In the genomic region with DNA sequence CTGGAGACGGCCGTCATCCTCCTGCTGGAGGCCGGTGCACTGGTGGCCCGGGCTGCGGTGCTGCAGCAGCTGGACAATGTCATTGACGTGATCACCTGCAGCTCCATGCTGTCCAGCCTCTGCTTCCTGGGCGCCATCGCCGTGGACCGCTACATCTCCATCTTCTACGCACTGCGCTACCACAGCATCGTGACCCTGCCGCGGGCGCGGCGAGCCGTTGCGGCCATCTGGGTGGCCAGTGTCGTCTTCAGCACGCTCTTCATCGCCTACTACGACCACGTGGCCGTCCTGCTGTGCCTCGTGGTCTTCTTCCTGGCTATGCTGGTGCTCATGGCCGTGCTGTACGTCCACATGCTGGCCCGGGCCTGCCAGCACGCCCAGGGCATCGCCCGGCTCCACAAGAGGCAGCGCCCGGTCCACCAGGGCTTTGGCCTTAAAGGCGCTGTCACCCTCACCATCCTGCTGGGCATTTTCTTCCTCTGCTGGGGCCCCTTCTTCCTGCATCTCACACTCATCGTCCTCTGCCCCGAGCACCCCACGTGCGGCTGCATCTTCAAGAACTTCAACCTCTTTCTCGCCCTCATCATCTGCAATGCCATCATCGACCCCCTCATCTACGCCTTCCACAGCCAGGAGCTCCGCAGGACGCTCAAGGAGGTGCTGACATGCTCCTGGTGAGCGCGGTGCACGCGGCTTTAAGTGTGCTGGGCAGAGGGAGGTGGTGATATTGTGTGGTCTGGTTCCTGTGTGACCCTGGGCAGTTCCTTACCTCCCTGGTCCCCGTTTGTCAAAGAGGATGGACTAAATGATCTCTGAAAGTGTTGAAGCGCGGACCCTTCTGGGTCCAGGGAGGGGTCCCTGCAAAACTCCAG, we compare ENCODE assay signal across 16 cellular contexts. TPM values are rescaled to one million over a fixed set of nuclear protein-coding genes. Genes with fewer than 3 reads are reported as not detected.
DNase-seq lines count a peak whose midpoint lies in the region; ATAC-seq and TF ChIP-seq lines count a peak whose summit lies in the region.
"Had no signal": no experiment of that assay in that cellular context is flagged by ENCODE, and none has a peak within 500 bp of the region (broad histone marks: within the 10 kb centered on the region; RNA-seq: fewer than 3 reads in every experiment).

No MANE protein-coding gene starts in this region.

- H3K4me1 ChIP-seq in osteoblast (ENCODE audit: insufficient read depth, low read length) = peaks cover 58% of the 10 kb centered on the region

- no peak for TF ChIP-seq POLR2A in NB4 (IDR thresholded peaks at IDR 0.05; ENCODE audit: extremely low read depth, insufficient read length)

- peaks cover 30% of the 10 kb centered on the region for H3K79me2 ChIP-seq in osteoblast (ENCODE audit: insufficient read depth, low read length)

- H3K4me1 Mint-ChIP-seq in T-helper 2 cell treated with Interferon-gamma antibody and Interleukin-4, amounts not matched to agents 5 μg/mL and 100 μg/mL, for 36 hours (ENCODE audit: low read depth) = peaks cover 25% of the 10 kb centered on the region
- peaks cover 7% of the 10 kb centered on the region for H3K4me1 Mint-ChIP-seq in endothelial cell (ENCODE audit: unreplicated experiment)

- peak overlapping the region; percentile 27 for H3K27ac Mint-ChIP-seq in T-helper 2 cell treated with Interferon-gamma antibody and Interleukin-4, amounts not matched to agents 5 μg/mL and 100 μg/mL, for 36 hours
- H3K27ac Mint-ChIP-seq in endothelial cell (ENCODE audit: unreplicated experiment) = peak overlapping the region; percentile 9

- H3K9me3 ChIP-seq in osteoblast (ENCODE audit: low read depth, low read length) = no peaks in the 10 kb centered on the region
- H3K9me3 ChIP-seq: colonic mucosa, heart right ventricle had no signal

- DNase-seq in T-helper 2 cell treated with Interferon-gamma antibody and Interleukin-4, amounts not matched to agents 5 μg/mL and 100 μg/mL, for 36 hours (ENCODE audit: low spot score) = no peak
- DNase-seq in T-helper 2 cell = no peak
- peak; percentile 33 for DNase-seq in NB4 (ENCODE audit: low read depth)
- DNase-seq in endothelial cell (ENCODE audit: low spot score) = no peak
- peak; percentile 75 for DNase-seq in osteoblast (ENCODE audit: insufficient read length, low spot score, missing footprints)
- DNase-seq in RKO (ENCODE audit: low spot score) = no peak
- DNase-seq in NCI-H1694 treated with DMSO at 0.1 percent for 48 hours (lab: John Stamatoyannopoulos, UW) = no peak
- DNase-seq: activated CD4-positive, alpha-beta T cell treated with anti-CD3 and anti-CD28 coated beads for 1 hour; amniotic stem cell; colonic mucosa; GDM1; heart right ventricle; Kasumi-1; NCI-H446 had no signal

- H2AFZ ChIP-seq in osteoblast (ENCODE audit: low read length) = no peak overlapping the region

- H3K4me2 ChIP-seq in osteoblast (ENCODE audit: insufficient read depth, low read length) = peak overlapping the region; percentile 98

- H3K9me3 Mint-ChIP-seq in T-helper 2 cell treated with Interferon-gamma antibody and Interleukin-4, amounts not matched to agents 5 μg/mL and 100 μg/mL, for 36 hours = no peaks in the 10 kb centered on the region
- no peaks in the 10 kb centered on the region for H3K9me3 Mint-ChIP-seq in endothelial cell (ENCODE audit: unreplicated experiment)

- H3K4me3 ChIP-seq in NB4 (ENCODE audit: low read depth, low read length) = peak overlapping the region; percentile 71
- peak overlapping the region; percentile 46 for H3K4me3 ChIP-seq in osteoblast (ENCODE audit: insufficient read depth, low read length)
- H3K4me3 ChIP-seq: colonic mucosa had no signal

- ATAC-seq in HG02571 (IDR thresholded peaks at IDR 0.05; ENCODE audit: unreplicated experiment) = no peak
- ATAC-seq: heart right ventricle had no signal

- peaks cover 13% of the 10 kb centered on the region for H4K20me1 ChIP-seq in osteoblast (ENCODE audit: insufficient read depth, low read length)

- peaks cover 3% of the 10 kb centered on the region for H3K36me3 Mint-ChIP-seq in T-helper 2 cell treated with Interferon-gamma antibody and Interleukin-4, amounts not matched to agents 5 μg/mL and 100 μg/mL, for 36 hours (ENCODE audit: low read depth)
- peaks cover 3% of the 10 kb centered on the region for H3K36me3 Mint-ChIP-seq in endothelial cell (ENCODE audit: low read depth, unreplicated experiment)

- H3K4me3 Mint-ChIP-seq in T-helper 2 cell treated with Interferon-gamma antibody and Interleukin-4, amounts not matched to agents 5 μg/mL and 100 μg/mL, for 36 hours = peak overlapping the region; percentile 39
- H3K4me3 Mint-ChIP-seq in endothelial cell (ENCODE audit: unreplicated experiment) = no peak overlapping the region

- H3K27ac ChIP-seq in osteoblast (ENCODE audit: low read depth, low read length) = peak overlapping the region; percentile 100
- H3K27ac ChIP-seq: colonic mucosa, HL-60 had no signal

- peaks cover 28% of the 10 kb centered on the region for H3K27me3 Mint-ChIP-seq in T-helper 2 cell treated with Interferon-gamma antibody and Interleukin-4, amounts not matched to agents 5 μg/mL and 100 μg/mL, for 36 hours (ENCODE audit: low read depth)
- H3K27me3 Mint-ChIP-seq in endothelial cell (ENCODE audit: unreplicated experiment) = peaks cover 16% of the 10 kb centered on the region

- TF ChIP-seq CTCF in NB4 (IDR thresholded peaks at IDR 0.05; ENCODE audit: low read depth, low read length) (no peak), endothelial cell (IDR thresholded peaks at IDR 0.05; ENCODE audit: unreplicated experiment) (no peak), osteoblast (IDR thresholded peaks at IDR 0.05; ENCODE audit: extremely low read depth, low read depth, low read length) (no peak)

- H3K27me3 ChIP-seq in osteoblast (ENCODE audit: insufficient read depth, low read length) = no peaks in the 10 kb centered on the region

- H3K36me3 ChIP-seq in osteoblast (ENCODE audit: insufficient read depth, low read length) = no peaks in the 10 kb centered on the region
- H3K36me3 ChIP-seq: colonic mucosa, heart right ventricle had no signal

RNA-seq across cellular contexts. Expression of gene MC1R, which starts 1.1 kb away (rescaled TPM):
- 2.9 TPM for total RNA-seq in endothelial cell (ENCODE audit: unreplicated experiment)
- total RNA-seq in osteoblast = 4.7 and 5.1 TPM in 2 replicates

RNA-seq across cellular contexts. Expression of gene TUBB3, which starts 3.4 kb away (rescaled TPM):
- total RNA-seq in endothelial cell (ENCODE audit: unreplicated experiment) (95.7 TPM), osteoblast (166 and 239 TPM in 2 replicates)

RNA-seq across cellular contexts. Expression of gene DEF8, which starts 28.8 kb away (rescaled TPM):
- total RNA-seq in endothelial cell (ENCODE audit: unreplicated experiment) (65.5 TPM), osteoblast (48.6 and 48.9 TPM in 2 replicates)

RNA-seq across cellular contexts. Expression of gene TCF25, which starts 46.4 kb away (rescaled TPM):
- total RNA-seq in endothelial cell (ENCODE audit: unreplicated experiment) = 210 TPM
- 225 and 230 TPM in 2 replicates for total RNA-seq in osteoblast

Comparison
In these comparisons a context has a peak if more than half of its experiments do, and no peak if none do; other contexts are left out.
1. DNase-seq: peak in NB4 (single experiment) and osteoblast (single experiment); none in T-helper 2 cell treated with Interferon-gamma antibody and Interleukin-4, amounts not matched to agents 5 μg/mL and 100 μg/mL, for 36 hours (single experiment), T-helper 2 cell (0 of 5), endothelial cell (single experiment), RKO (single experiment) and NCI-H1694 treated with DMSO at 0.1 percent for 48 hours (single experiment).